13 cellular contexts compared by ENCODE assay signal in genomic region chr18:3051718-3052410, GRCh38. TPM values are rescaled to one million over a fixed set of nuclear protein-coding genes. Genes with fewer than 3 reads are reported as not detected.
DNase-seq lines count a peak whose midpoint lies in the region; ATAC-seq and TF ChIP-seq lines count a peak whose summit lies in the region.
"Had no signal": no experiment of that assay in that cellular context is flagged by ENCODE, and none has a peak within 500 bp of the region (broad histone marks: within the 10 kb centered on the region; RNA-seq: fewer than 3 reads in every experiment).

No MANE protein-coding gene starts in this region.

- H3K9me3 Mint-ChIP-seq in Calu3 (ENCODE audit: low read depth, unreplicated experiment) = peaks cover 12% of the 10 kb centered on the region
- peaks cover 5% of the 10 kb centered on the region for H3K9me3 Mint-ChIP-seq in CD8-positive, alpha-beta T cell

- H3K27me3 ChIP-seq in Karpas-422 (ENCODE audit: low read length) (no peaks in the 10 kb centered on the region), right lobe of liver (no peaks in the 10 kb centered on the region)
- no peaks in the 10 kb centered on the region for H3K27me3 ChIP-seq in CD8-positive, alpha-beta T cell (ENCODE audit: insufficient read depth, low read length)

- 48% methylated on average over 8 of the region's 8 CpGs for WGBS in right lobe of liver (ENCODE audit: insufficient coverage, low coverage, low lambda C conversion rate, missing lambda C conversion rate)

- no peak overlapping the region for H3K9ac ChIP-seq in Karpas-422 (ENCODE audit: low read length)

- H3K27ac Mint-ChIP-seq in Calu3 (ENCODE audit: unreplicated experiment) = peak overlapping the region; percentile 90
- no peak overlapping the region for H3K27ac Mint-ChIP-seq in CD8-positive, alpha-beta T cell
- H3K27ac Mint-ChIP-seq: nephron progenitor cell had no signal

- H3K4me1 Mint-ChIP-seq in Calu3 (ENCODE audit: low read depth, unreplicated experiment) = peaks cover 47% of the 10 kb centered on the region
- H3K4me1 Mint-ChIP-seq in CD8-positive, alpha-beta T cell (ENCODE audit: low read depth) = peaks cover 28% of the 10 kb centered on the region

- H3K9me2 ChIP-seq in Karpas-422 (replicated peaks; ENCODE audit: insufficient read depth, low read length) = no peaks in the 10 kb centered on the region

- TF ChIP-seq POLR2A in right lobe of liver (IDR thresholded peaks at IDR 0.05) = no peak

- H3K4me3 ChIP-seq in Karpas-422 (ENCODE audit: low read length) = no peak overlapping the region
- no peak overlapping the region for H3K4me3 ChIP-seq in right lobe of liver
- H3K4me3 ChIP-seq in CD8-positive, alpha-beta T cell (ENCODE audit: low read depth, low read length) = no peak overlapping the region

- no peak for TF ChIP-seq CTCF in Calu3 (IDR thresholded peaks at IDR 0.05; ENCODE audit: unreplicated experiment)
- TF ChIP-seq CTCF in right lobe of liver (IDR thresholded peaks at IDR 0.05) = no peak
- no peak for TF ChIP-seq CTCF in CD8-positive, alpha-beta T cell (IDR thresholded peaks at IDR 0.05)

- POLR2A ChIA-PET in CD8-positive, alpha-beta T cell (lab: Charles Lee) = no interaction called here

- H4K20me1 ChIP-seq in Karpas-422 (ENCODE audit: insufficient read depth, low read depth, low read length) = no peaks in the 10 kb centered on the region

- H3K9me3 ChIP-seq in Karpas-422 (ENCODE audit: low read length) (no peaks in the 10 kb centered on the region), right lobe of liver (no peaks in the 10 kb centered on the region)
- H3K9me3 ChIP-seq in CD8-positive, alpha-beta T cell (ENCODE audit: low read length) = no peaks in the 10 kb centered on the region

- H3K27me3 Mint-ChIP-seq in Calu3 (ENCODE audit: unreplicated experiment) = no peaks in the 10 kb centered on the region
- no peaks in the 10 kb centered on the region for H3K27me3 Mint-ChIP-seq in CD8-positive, alpha-beta T cell (ENCODE audit: low read depth)

- no peaks in the 10 kb centered on the region for H3K79me2 ChIP-seq in Karpas-422 (ENCODE audit: low read length)

- ATAC-seq in right lobe of liver = peak; percentile 87 to 98 (median 91)
- no peak for ATAC-seq in Right ventricle myocardium superior (ENCODE audit: poor library complexity)
- ATAC-seq in HG02884 (IDR thresholded peaks at IDR 0.05; ENCODE audit: unreplicated experiment) = no peak
- no peak for ATAC-seq in GM18520 (IDR thresholded peaks at IDR 0.05; ENCODE audit: unreplicated experiment)
- no peak for ATAC-seq in CD8-positive, alpha-beta T cell

- H3K27ac ChIP-seq in Karpas-422 (ENCODE audit: low read length) = no peak overlapping the region
- peak overlapping the region in 1 of 3 donors; percentile 60 for H3K27ac ChIP-seq in right lobe of liver
- H3K27ac ChIP-seq in CD8-positive, alpha-beta T cell (ENCODE audit: low read depth, low read length) = no peak overlapping the region

- CTCF ChIA-PET in Calu3 (lab: Charles Lee) = interaction anchor here (0.9 to 1.0 kb wide), 2 partner anchors 15 to 66 kb away, joined by 3 read pairs; no protein-coding TSS in a partner anchor
- CTCF ChIA-PET in CD8-positive, alpha-beta T cell (lab: Charles Lee) = interaction anchor here (2.3 kb wide), 1 partner anchor 11 kb away, joined by 7 read pairs; no protein-coding TSS in a partner anchor

- H2AFZ ChIP-seq in Karpas-422 (ENCODE audit: low read length) = 0 out of 2 replicates have a peak overlapping the region, but pooled peaks have one; percentile 3

- TSS peak; percentile 86 for BruUV-seq in Calu3 (replicated peaks; lab: Mats Ljungman, UMichigan)

- H3K4me1 ChIP-seq in Karpas-422 (ENCODE audit: low read length) (no peaks in the 10 kb centered on the region), right lobe of liver (peaks cover 0 to 11% (median 5%) of the 10 kb centered on the region in 4 donors)
- peaks cover 14% of the 10 kb centered on the region for H3K4me1 ChIP-seq in CD8-positive, alpha-beta T cell (ENCODE audit: insufficient read depth, low read length)

- peak overlapping the region; percentile 47 for H3K4me3 Mint-ChIP-seq in Calu3 (ENCODE audit: low read depth, unreplicated experiment)
- H3K4me3 Mint-ChIP-seq in CD8-positive, alpha-beta T cell = no peak overlapping the region
- H3K4me3 Mint-ChIP-seq: nephron progenitor cell had no signal

- no peak overlapping the region for H3K4me2 ChIP-seq in Karpas-422 (ENCODE audit: low read depth, low read length, poor library complexity, severe bottlenecking)

- no peaks in the 10 kb centered on the region for H3K36me3 ChIP-seq in Karpas-422 (ENCODE audit: insufficient read depth, low read length)
- no peaks in the 10 kb centered on the region for H3K36me3 ChIP-seq in right lobe of liver
- no peaks in the 10 kb centered on the region for H3K36me3 ChIP-seq in CD8-positive, alpha-beta T cell (ENCODE audit: insufficient read depth, low read length)

- intact Hi-C loops in Calu3 (cut with micrococcal nuclease; ENCODE audit: unreplicated experiment) (loop anchor here (1.0 to 10.0 kb wide), 2 partner anchors 9 to 193 kb away; partner anchors contain the start of gene MYL12A), right lobe of liver (cut with DNase I) (no loop called here), Right ventricle myocardium superior (cut with DNase I) (no loop called here)
- intact Hi-C loops in CD8-positive, alpha-beta T cell (cut with DNase I, micrococcal nuclease) = no loop called here

- DNase-seq in Calu3 (peak; percentile 67), Karpas-422 (no peak), SKM-1 treated with dmso at 0.1 percent for 144 hours (lab: John Stamatoyannopoulos, UW; ENCODE audit: unreplicated experiment) (peak; percentile 47), right lobe of liver (peak in 1 of 3 donors; percentile 56), Right ventricle myocardium superior (no peak)
- no peak for DNase-seq in CD8-positive, alpha-beta T cell
- DNase-seq: central memory CD4-positive, alpha-beta T cell; EL; glutamatergic neuron; nephron progenitor cell; stimulated activated CD4-positive, alpha-beta T cell treated with anti-CD3 and anti-CD28 coated beads, Interleukin-4, amount 100 ng/mL, for 4 hours had no signal

- peaks cover 40% of the 10 kb centered on the region for H3K36me3 Mint-ChIP-seq in Calu3 (ENCODE audit: insufficient read depth, unreplicated experiment)
- H3K36me3 Mint-ChIP-seq in CD8-positive, alpha-beta T cell = no peaks in the 10 kb centered on the region

RNA-seq across cellular contexts. Expression of gene LPIN2, which starts 38.9 kb away (rescaled TPM):
- total RNA-seq in Calu3 (2022) (15.7 and 15.9 TPM in 2 replicates), right lobe of liver (100 to 1,000 TPM in 5 of 6 experiments, 10 to 100 TPM in 1; 64.9 to 175 (median 150) TPM), Right ventricle myocardium superior (10.4 TPM)
- total RNA-seq in Karpas-422 (2014; rRNA removed; shearing (Covaris generic); ENCODE audit: low replicate concordance) = 8.5 and 13.7 TPM in 2 replicates
- 10 to 100 TPM; 50.3 to 50.9 TPM for total RNA-seq in CD8-positive, alpha-beta T cell

Comparison
In these comparisons a context has a peak if more than half of its experiments do, and no peak if none do; other contexts are left out.
1. DNase-seq: peak in Calu3 (single experiment) and SKM-1 treated with dmso at 0.1 percent for 144 hours (single experiment); none in Karpas-422 (single experiment), Right ventricle myocardium superior (single experiment) and CD8-positive, alpha-beta T cell (0 of 7).
2. ATAC-seq: peak in right lobe of liver (4 of 4); none in Right ventricle myocardium superior (single experiment), HG02884 (single experiment), GM18520 (single experiment) and CD8-positive, alpha-beta T cell (single experiment).